ENCODE assay signal across 21 cellular contexts in the genomic region with DNA sequence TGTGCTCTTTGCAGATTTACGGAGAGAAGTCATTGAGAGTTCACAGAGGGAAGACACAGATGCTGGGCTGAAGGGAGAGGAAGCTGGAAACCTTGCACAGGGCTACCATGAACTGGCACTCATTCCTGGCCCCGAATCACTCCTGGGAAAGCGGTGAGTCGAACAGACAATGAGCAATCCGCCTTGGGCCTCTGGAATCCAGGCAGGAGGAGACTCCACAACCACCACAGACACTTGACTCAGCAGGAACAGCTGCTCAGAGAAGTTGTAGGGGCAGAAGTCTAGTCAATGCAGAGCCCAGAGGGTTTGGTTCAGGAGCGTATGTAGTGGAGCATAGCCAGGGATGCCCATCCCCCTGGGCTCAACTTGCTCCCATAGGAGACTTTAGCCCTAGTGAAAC.
"Had no signal": no experiment of that assay in that cellular context is flagged by ENCODE, and none has a peak within 500 bp of the region (broad histone marks: within the 10 kb centered on the region; RNA-seq: fewer than 3 reads in every experiment).

No MANE protein-coding gene starts in this region.

- H3K27me3 ChIP-seq: esophagus squamous epithelium, spleen, thyroid gland had no signal

- ATAC-seq: left lobe of liver; stimulated activated naive B cell treated with anti-CD40 and anti-IgM and Interleukin-4, amounts not matched to agents 10 μg/mL and 1 μg/mL and 100 μg/mL, for 72 hours had no signal

- DNase-seq: activated B cell treated with CpG ODN at 0.5 μM for 24 hours; activated CD4-positive, alpha-beta memory T cell treated with anti-CD3 and anti-CD28 coated beads for 36 hours; activated CD4-positive, alpha-beta T cell treated with anti-CD3 and anti-CD28 coated beads for 4 hours; activated gamma-delta T cell treated with Interleukin-2 at 50 U/mL for 16 hours; activated naive CD8-positive, alpha-beta T cell treated with anti-CD3 and anti-CD28 coated beads for 36 hours; activated T-cell treated with anti-CD3 and anti-CD28 coated beads for 4 hours; amygdala; effector CD8-positive, alpha-beta T cell; esophagus squamous epithelium; foreskin melanocyte; hypothalamus; midbrain; nephron progenitor cell; nucleus accumbens; retina; spleen; stimulated activated CD4-positive, alpha-beta T cell treated with anti-CD3 and anti-CD28 coated beads, Interleukin-4, amount 100 ng/mL, for 4 hours; stimulated activated naive B cell treated with anti-CD40 and anti-IgM and Interleukin-4, amounts not matched to agents 10 μg/mL and 1 μg/mL and 100 μg/mL, for 72 hours; thyroid gland had no signal

- H3K9me3 ChIP-seq: esophagus squamous epithelium, thyroid gland had no signal

- H3K27ac ChIP-seq: esophagus squamous epithelium, spleen, thyroid gland had no signal

- H3K4me3 ChIP-seq: esophagus squamous epithelium, lung, spleen, thyroid gland had no signal

- H3K4me1 ChIP-seq: esophagus squamous epithelium, spleen, thyroid gland had no signal

- H3K36me3 ChIP-seq: esophagus squamous epithelium, spleen, thyroid gland had no signal
